22 cellular contexts compared by ENCODE assay signal in the genomic region with DNA sequence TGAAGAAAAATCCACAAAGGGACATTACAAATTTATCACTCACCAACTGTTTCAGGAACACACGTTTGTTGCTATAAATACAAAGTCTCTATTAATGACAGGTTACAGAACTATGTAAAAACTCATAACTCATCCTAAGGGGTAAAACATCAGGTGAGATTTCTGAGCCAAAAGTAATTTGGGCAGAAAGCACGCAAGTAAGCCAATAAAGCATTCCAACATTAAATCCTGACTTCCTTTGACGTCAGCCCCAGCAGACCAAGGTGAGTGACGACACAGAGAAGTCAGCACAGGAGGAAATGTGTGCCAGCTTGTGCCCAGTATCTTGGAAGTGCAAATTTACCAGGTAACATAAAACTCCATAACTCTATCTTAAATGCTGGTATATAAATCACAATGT.
"Had no signal": no experiment of that assay in that cellular context is flagged by ENCODE, and none has a peak within 500 bp of the region (broad histone marks: within the 10 kb centered on the region; RNA-seq: fewer than 3 reads in every experiment).

No MANE protein-coding gene starts in this region.

- H3K4me3 ChIP-seq: lung, right atrium auricular region, tibial artery, vagina had no signal

- H3K4me1 ChIP-seq: right atrium auricular region, tibial artery, vagina had no signal

- ATAC-seq: activated CD8-positive, alpha-beta memory T cell treated with anti-CD3 and anti-CD28 coated beads, Interleukin-2, amount 10 ng/mL, durations not matched to agents 7 days and 5 days; esophagus mucosa; stimulated activated naive CD8-positive, alpha-beta T cell treated with anti-CD3 and anti-CD28 coated beads, Interleukin-15, Interleukin-2, amounts not matched to agents 100 U/mL and 50 U/mL, for 24 hours had no signal

- H3K27me3 ChIP-seq: right atrium auricular region, tibial artery, vagina had no signal

- H3K36me3 ChIP-seq: vagina had no signal

- DNase-seq: activated CD4-positive, alpha-beta memory T cell treated with anti-CD3 and anti-CD28 coated beads, Interleukin-2, amount 10 ng/mL, durations not matched to agents 7 days and 5 days; activated CD4-positive, alpha-beta T cell treated with anti-CD3 and anti-CD28 coated beads for 48 hours; activated CD4-positive, CD25-positive, alpha-beta regulatory T cell; activated CD8-positive, alpha-beta memory T cell treated with anti-CD3 and anti-CD28 coated beads, Interleukin-2, amount 10 ng/mL, durations not matched to agents 7 days and 5 days; activated naive CD4-positive, alpha-beta T cell treated with Interleukin-2 at 50 U/mL for 16 hours; aorta; cerebellar nuclear complex; cortex of kidney; midbrain; occipital lobe; posterior cingulate gyrus; stimulated activated CD4-positive, alpha-beta T cell treated with anti-CD3 and anti-CD28 coated beads, Interleukin-12 subunit alpha, Interleukin-12 subunit beta, amount 100 ng/mL, for 4 hours; stimulated activated CD4-positive, alpha-beta T cell treated with anti-CD3 and anti-CD28 coated beads, Interleukin-2, amount 100 ng/mL, for 24 hours; stimulated activated naive CD8-positive, alpha-beta T cell treated with anti-CD3 and anti-CD28 coated beads, Interleukin-15, Interleukin-2, amounts not matched to agents 100 U/mL and 50 U/mL, for 24 hours; substantia nigra; T-helper 1 cell; T1000; tibial artery had no signal

- H3K27ac ChIP-seq: right atrium auricular region, tibial artery, vagina had no signal
